Comparison of ENCODE assay signal across 8 cellular contexts in genomic region chr7:22008683-22009082, GRCh38.
"Had no signal": no experiment of that assay in that cellular context is flagged by ENCODE, and none has a peak within 500 bp of the region (broad histone marks: within the 10 kb centered on the region; RNA-seq: fewer than 3 reads in every experiment).

No MANE protein-coding gene starts in this region.

- DNase-seq: H9, HCEC 1CT, IMR-90, KBM-7 had no signal

- H3K4me3 Mint-ChIP-seq: GM23338, H9 had no signal

- H3K4me2 ChIP-seq: GM23338 had no signal

- H3K9me3 Mint-ChIP-seq: GM23338, H9 had no signal

- FAIRE-seq: H1, H54 had no signal

- H3K27ac Mint-ChIP-seq: GM23338, H9 had no signal

- H3K4me3 ChIP-seq: GM23338 had no signal

- H3K27ac ChIP-seq: HL-60 had no signal
